ENCODE assay signal across 7 cellular contexts in genomic region chr12:12992418-12993175, GRCh38. TPM values are rescaled to one million over a fixed set of nuclear protein-coding genes. Genes with fewer than 3 reads are reported as not detected.
DNase-seq lines count a peak whose midpoint lies in the region; ATAC-seq and TF ChIP-seq lines count a peak whose summit lies in the region.

No MANE protein-coding gene starts in this region.

- peaks cover 6% of the 10 kb centered on the region for H3K36me3 ChIP-seq in hepatocyte (replicated peaks; ENCODE audit: insufficient read depth, low read depth)

- ATAC-seq in WTC11: 0 out of 2 replicates have a peak, but pooled peaks have one; percentile 20

- H3K9me3 ChIP-seq in hepatocyte (ENCODE audit: low read depth): no peaks in the 10 kb centered on the region

- peaks cover 47% of the 10 kb centered on the region for H3K4me1 Mint-ChIP-seq in WTC11

- no peaks in the 10 kb centered on the region for H3K27me3 Mint-ChIP-seq in WTC11 (ENCODE audit: low read depth)

- H3K4me2 ChIP-seq in hepatocyte: peak overlapping the region; percentile 59

- peak overlapping the region; percentile 90 for H3K27ac ChIP-seq in hepatocyte

- no peak overlapping the region for H3K4me3 ChIP-seq in hepatocyte

- TF ChIP-seq CTCF in WTC11 (IDR thresholded peaks at IDR 0.05) (no peak), hepatocyte (IDR thresholded peaks at IDR 0.05; ENCODE audit: poor library complexity) (no peak)

- H3K36me3 Mint-ChIP-seq in WTC11: peaks cover 22% of the 10 kb centered on the region

- H3K9me3 Mint-ChIP-seq in WTC11: peaks cover 5% of the 10 kb centered on the region; the same call in 1 of the 2 replicates

- H2AFZ ChIP-seq in hepatocyte: no peak overlapping the region

- H4K20me1 ChIP-seq in hepatocyte (ENCODE audit: insufficient read depth, poor library complexity, severe bottlenecking): peaks cover 9% of the 10 kb centered on the region

- peak overlapping the region; percentile 89 for H3K27ac Mint-ChIP-seq in WTC11

- POLR2A ChIA-PET in WTC11 (lab: Charles Lee): no interaction called here

- no peaks in the 10 kb centered on the region for H3K9me2 ChIP-seq in hepatocyte (replicated peaks; ENCODE audit: insufficient read depth)

- H3K4me1 ChIP-seq in hepatocyte (ENCODE audit: insufficient read depth): peaks cover 22% of the 10 kb centered on the region

- CTCF ChIA-PET in WTC11 (lab: Charles Lee): no interaction called here

- peaks cover 61% of the 10 kb centered on the region for H3K79me2 ChIP-seq in hepatocyte

- no peaks in the 10 kb centered on the region for H3K27me3 ChIP-seq in hepatocyte

- peak; percentile 53 for DNase-seq in HK-2 (ENCODE audit: unreplicated experiment)
- no peak for DNase-seq in WTC11 (ENCODE audit: low spot score)
- peak; percentile 67 for DNase-seq in hepatocyte (ENCODE audit: low spot score)
- peak; percentile 91 for DNase-seq in stromal cell of bone marrow (ENCODE audit: low read depth)
- no peak for DNase-seq in globus pallidus (ENCODE audit: low spot score)
- DNase-seq in NCI-H1092 (lab: John Stamatoyannopoulos, UW): no peak
- no peak for DNase-seq in iPS-NIHi11 (ENCODE audit: low spot score)

- H3K4me3 Mint-ChIP-seq in WTC11: no peak overlapping the region

- 75% methylated on average over 7 of the region's 8 CpGs for WGBS in hepatocyte (ENCODE audit: low lambda C conversion rate, missing lambda C conversion rate)

TF ChIP-seq in WTC11, 78 proteins besides CTCF, POLR2A, EP300 and RAD21:
- TF ChIP-seq GRHL2 (CRISPR knock-in tag; IDR thresholded peaks at IDR 0.05; ENCODE audit: insufficient replicate concordance, severe bottlenecking) (no peak), JAZF1 (CRISPR knock-in tag; IDR thresholded peaks at IDR 0.05) (no peak), MXD4 (CRISPR knock-in tag; IDR thresholded peaks at IDR 0.05; ENCODE audit: borderline replicate concordance) (no peak), CREB1 (CRISPR knock-in tag; IDR thresholded peaks at IDR 0.05) (no peak)

RNA-seq across cellular contexts. Expression of gene HEBP1, which starts 7.5 kb away (rescaled TPM):
- total RNA-seq in WTC11 (2021) (61.6 to 62.7 TPM (median 61.8 TPM) in 3 replicates), hepatocyte (30.1 and 35.6 TPM in 2 replicates)
- 79.7 and 89.5 TPM in 2 replicates for polyA plus RNA-seq in hepatocyte

RNA-seq across cellular contexts. Expression of gene GPRC5D, which starts 40.6 kb away (rescaled TPM):
- total RNA-seq in WTC11 (2021) (0.33 TPM in 1 of 3 replicates, not detected in the others), hepatocyte (not detected in 2 replicates)
- not detected in 2 replicates for polyA plus RNA-seq in hepatocyte

RNA-seq across cellular contexts. Expression of gene FAM234B, which starts 51.6 kb away (rescaled TPM):
- total RNA-seq in WTC11 (2021): 25.9 to 28.6 TPM (median 26.2 TPM) in 3 replicates
- total RNA-seq in hepatocyte: 4.0 and 4.1 TPM in 2 replicates
- 0.66 and 0.85 TPM in 2 replicates for polyA plus RNA-seq in hepatocyte

Comparison
In these comparisons a context has a peak if more than half of its experiments do, and no peak if none do; other contexts are left out.
1. DNase-seq: peak in HK-2 (single experiment), hepatocyte (single experiment) and stromal cell of bone marrow (single experiment); none in WTC11 (single experiment), globus pallidus (single experiment), NCI-H1092 (single experiment) and iPS-NIHi11 (single experiment).